Comparison of ENCODE assay signal across 1 cellular context in the genomic region with DNA sequence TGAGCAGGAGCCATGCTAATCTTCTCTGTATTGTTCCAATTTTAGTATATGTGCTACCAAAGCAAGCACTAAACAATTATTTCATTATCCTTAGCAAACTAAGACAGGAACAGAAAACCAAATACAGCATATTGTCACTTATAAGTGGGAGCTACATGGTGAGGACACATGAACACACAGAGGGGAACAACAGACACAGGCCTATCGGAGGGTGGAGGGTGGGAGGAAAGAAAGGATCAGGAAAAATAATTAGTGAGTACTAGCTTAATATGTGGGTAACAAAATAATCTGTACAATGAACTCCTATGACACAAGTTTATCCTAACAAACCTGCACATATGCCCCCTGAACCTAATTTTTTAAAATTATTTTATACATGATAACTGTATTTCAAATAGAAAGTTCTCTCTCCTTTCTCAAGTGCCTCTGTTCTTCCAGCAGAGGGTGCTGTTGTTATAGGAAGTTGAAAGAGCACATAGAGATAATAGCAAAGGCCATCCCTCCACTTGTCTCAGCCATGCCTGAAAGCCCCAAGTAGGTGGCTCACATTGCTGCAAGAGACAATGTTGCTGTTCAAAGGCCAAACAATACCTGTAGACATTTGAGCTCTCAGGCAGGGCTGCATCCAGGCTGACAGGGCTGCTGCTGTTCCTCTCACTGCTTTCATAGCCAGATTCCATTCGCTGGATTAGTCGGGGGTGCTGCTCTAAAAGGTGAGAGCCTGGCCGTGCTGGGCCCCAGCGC.
TF ChIP-seq lines count a peak whose summit lies in the region.

No MANE protein-coding gene starts in this region.

TF ChIP-seq in HCT116, 20 proteins besides CTCF, POLR2A, EP300 and RAD21 (continued from another document):
- TF ChIP-seq, protein P1, sequence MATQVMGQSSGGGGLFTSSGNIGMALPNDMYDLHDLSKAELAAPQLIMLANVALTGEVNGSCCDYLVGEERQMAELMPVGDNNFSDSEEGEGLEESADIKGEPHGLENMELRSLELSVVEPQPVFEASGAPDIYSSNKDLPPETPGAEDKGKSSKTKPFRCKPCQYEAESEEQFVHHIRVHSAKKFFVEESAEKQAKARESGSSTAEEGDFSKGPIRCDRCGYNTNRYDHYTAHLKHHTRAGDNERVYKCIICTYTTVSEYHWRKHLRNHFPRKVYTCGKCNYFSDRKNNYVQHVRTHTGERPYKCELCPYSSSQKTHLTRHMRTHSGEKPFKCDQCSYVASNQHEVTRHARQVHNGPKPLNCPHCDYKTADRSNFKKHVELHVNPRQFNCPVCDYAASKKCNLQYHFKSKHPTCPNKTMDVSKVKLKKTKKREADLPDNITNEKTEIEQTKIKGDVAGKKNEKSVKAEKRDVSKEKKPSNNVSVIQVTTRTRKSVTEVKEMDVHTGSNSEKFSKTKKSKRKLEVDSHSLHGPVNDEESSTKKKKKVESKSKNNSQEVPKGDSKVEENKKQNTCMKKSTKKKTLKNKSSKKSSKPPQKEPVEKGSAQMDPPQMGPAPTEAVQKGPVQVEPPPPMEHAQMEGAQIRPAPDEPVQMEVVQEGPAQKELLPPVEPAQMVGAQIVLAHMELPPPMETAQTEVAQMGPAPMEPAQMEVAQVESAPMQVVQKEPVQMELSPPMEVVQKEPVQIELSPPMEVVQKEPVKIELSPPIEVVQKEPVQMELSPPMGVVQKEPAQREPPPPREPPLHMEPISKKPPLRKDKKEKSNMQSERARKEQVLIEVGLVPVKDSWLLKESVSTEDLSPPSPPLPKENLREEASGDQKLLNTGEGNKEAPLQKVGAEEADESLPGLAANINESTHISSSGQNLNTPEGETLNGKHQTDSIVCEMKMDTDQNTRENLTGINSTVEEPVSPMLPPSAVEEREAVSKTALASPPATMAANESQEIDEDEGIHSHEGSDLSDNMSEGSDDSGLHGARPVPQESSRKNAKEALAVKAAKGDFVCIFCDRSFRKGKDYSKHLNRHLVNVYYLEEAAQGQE (IDR thresholded peaks at IDR 0.05; ENCODE audit: low read depth), result no peak
- no peak for TF ChIP-seq YY1 (IDR thresholded peaks at IDR 0.05; ENCODE audit: extremely low read depth, insufficient replicate concordance, low read depth, low read length)
- TF ChIP-seq ELF1 (IDR thresholded peaks at IDR 0.05; ENCODE audit: borderline replicate concordance, low read depth), result no peak
